28 cellular contexts compared by ENCODE assay signal in genomic region chr7:129266181-129266580, GRCh38. TPM values are rescaled to one million over a fixed set of nuclear protein-coding genes. Genes with fewer than 3 reads are reported as not detected.
A peak's percentile ranks its signal among the peaks of the same experiment; 100 is the strongest.
DNase-seq lines count a peak whose midpoint lies in the region; ATAC-seq and TF ChIP-seq lines count a peak whose summit lies in the region.
"Had no signal": no experiment of that assay in that cellular context is flagged by ENCODE, and none has a peak within 500 bp of the region (broad histone marks: within the 10 kb centered on the region; RNA-seq: fewer than 3 reads in every experiment).

No MANE protein-coding gene starts in this region.

- H3K4me1 ChIP-seq in PC-9 (replicated peaks; ENCODE audit: insufficient read depth), result peaks cover 19% of the 10 kb centered on the region
- no peaks in the 10 kb centered on the region for H3K4me1 ChIP-seq in colonic mucosa
- no peaks in the 10 kb centered on the region for H3K4me1 ChIP-seq in mucosa of descending colon (ENCODE audit: low read depth)

- H3K79me2 ChIP-seq in PC-9 (ENCODE audit: low read depth), result no peaks in the 10 kb centered on the region

- 0 out of 2 replicates have a peak overlapping the region, but pooled peaks have one; percentile 14 for H3K27ac ChIP-seq in PC-9
- no peak overlapping the region for H3K27ac ChIP-seq in colonic mucosa
- H3K27ac ChIP-seq: SK-N-MC had no signal

- ATAC-seq in mucosa of descending colon (peak; percentile 81), GM19452 (IDR thresholded peaks at IDR 0.05; ENCODE audit: unreplicated experiment) (no peak)
- ATAC-seq in activated CD8-positive, alpha-beta T cell treated with anti-CD3 and anti-CD28 coated beads for 36 hours, result no peak
- ATAC-seq: GM12878, GM23338, HepG2 had no signal

- H3K27me3 Mint-ChIP-seq in Calu3 (ENCODE audit: unreplicated experiment), result no peaks in the 10 kb centered on the region
- H3K27me3 Mint-ChIP-seq in activated CD8-positive, alpha-beta T cell treated with anti-CD3 and anti-CD28 coated beads for 36 hours, result no peaks in the 10 kb centered on the region
- H3K27me3 Mint-ChIP-seq: CD4-positive, alpha-beta memory T cell had no signal

- BruUV-seq in Calu3 (replicated peaks; lab: Mats Ljungman, UMichigan), result no TSS peak
- no TSS peak for BruUV-seq in PC-9 (replicated peaks; lab: Mats Ljungman, UMichigan)

- no peaks in the 10 kb centered on the region for H3K9me2 ChIP-seq in PC-9 (ENCODE audit: insufficient read depth)

- H3K36me3 ChIP-seq in PC-9 (ENCODE audit: low read depth) (no peaks in the 10 kb centered on the region), colonic mucosa (no peaks in the 10 kb centered on the region), mucosa of descending colon (ENCODE audit: low read depth) (no peaks in the 10 kb centered on the region)

- POLR2A ChIA-PET in PC-9 (lab: Charles Lee; ENCODE audit: unreplicated experiment), result no interaction called here
- POLR2A ChIA-PET in activated CD8-positive, alpha-beta T cell treated with anti-CD3 and anti-CD28 coated beads for 36 hours (lab: Charles Lee), result no interaction called here

- H3K4me1 Mint-ChIP-seq in Calu3 (ENCODE audit: low read depth, unreplicated experiment), result no peaks in the 10 kb centered on the region
- H3K4me1 Mint-ChIP-seq in activated CD8-positive, alpha-beta T cell treated with anti-CD3 and anti-CD28 coated beads for 36 hours (ENCODE audit: low read depth), result peaks cover 9% of the 10 kb centered on the region

- H3K4me3 ChIP-seq in PC-9 (no peak overlapping the region), colonic mucosa (no peak overlapping the region), mucosa of descending colon (no peak overlapping the region)
- H3K4me3 ChIP-seq: GM12878, GM23338, SK-N-MC had no signal

- intact Hi-C loops in Calu3 (cut with micrococcal nuclease; ENCODE audit: unreplicated experiment), result no loop called here
- intact Hi-C loops in PC-9 (cut with micrococcal nuclease; ENCODE audit: unreplicated experiment), result no loop called here
- intact Hi-C loops in colonic mucosa (cut with DNase I), result no loop called here
- intact Hi-C loops in mucosa of descending colon (cut with DNase I, micrococcal nuclease), result no loop called here
- intact Hi-C loops in activated CD8-positive, alpha-beta T cell treated with anti-CD3 and anti-CD28 coated beads for 36 hours (cut with micrococcal nuclease), result no loop called here

- no peak overlapping the region for H3K9ac ChIP-seq in colonic mucosa (ENCODE audit: low read depth in 2 of 2, low read length in 2 of 2)

- no peaks in the 10 kb centered on the region for H3K27me3 ChIP-seq in PC-9 (ENCODE audit: insufficient read depth, low read depth)
- no peaks in the 10 kb centered on the region for H3K27me3 ChIP-seq in colonic mucosa

- no peak overlapping the region for H3K27ac Mint-ChIP-seq in Calu3 (ENCODE audit: unreplicated experiment)
- H3K27ac Mint-ChIP-seq in activated CD8-positive, alpha-beta T cell treated with anti-CD3 and anti-CD28 coated beads for 36 hours, result no peak overlapping the region
- H3K27ac Mint-ChIP-seq: GM23338, H9, HFFc6 had no signal

- no peaks in the 10 kb centered on the region for H4K20me1 ChIP-seq in PC-9 (ENCODE audit: insufficient read depth)

- no peaks in the 10 kb centered on the region for H3K36me3 Mint-ChIP-seq in Calu3 (ENCODE audit: insufficient read depth, unreplicated experiment)
- H3K36me3 Mint-ChIP-seq in activated CD8-positive, alpha-beta T cell treated with anti-CD3 and anti-CD28 coated beads for 36 hours (ENCODE audit: low read depth), result no peaks in the 10 kb centered on the region
- H3K36me3 Mint-ChIP-seq: CD4-positive, alpha-beta memory T cell had no signal

- no peak overlapping the region for H2AFZ ChIP-seq in PC-9
- H2AFZ ChIP-seq: GM23338 had no signal

- no peak for TF ChIP-seq CTCF in Calu3 (IDR thresholded peaks at IDR 0.05; ENCODE audit: unreplicated experiment)
- TF ChIP-seq CTCF in PC-9 (conservative IDR thresholded peaks at IDR 0.05), result no peak
- TF ChIP-seq CTCF in colonic mucosa (IDR thresholded peaks at IDR 0.05), result no peak
- TF ChIP-seq CTCF in mucosa of descending colon (IDR thresholded peaks at IDR 0.05), result no peak
- no peak for TF ChIP-seq CTCF in activated CD8-positive, alpha-beta T cell treated with anti-CD3 and anti-CD28 coated beads for 36 hours (IDR thresholded peaks at IDR 0.05)

- H3K9me3 ChIP-seq in PC-9 (ENCODE audit: insufficient read depth, low read depth) (no peaks in the 10 kb centered on the region), colonic mucosa (no peaks in the 10 kb centered on the region), mucosa of descending colon (no peaks in the 10 kb centered on the region)

- CTCF ChIA-PET in Calu3 (lab: Charles Lee), result no interaction called here
- CTCF ChIA-PET in PC-9 (lab: Charles Lee), result interaction anchor here (0.7 kb wide), 1 partner anchor 147 kb away, joined by 5 read pairs; no protein-coding TSS in a partner anchor
- CTCF ChIA-PET in activated CD8-positive, alpha-beta T cell treated with anti-CD3 and anti-CD28 coated beads for 36 hours (lab: Charles Lee), result no interaction called here

- peaks cover 9% of the 10 kb centered on the region for H3F3A ChIP-seq in PC-9 (ENCODE audit: insufficient read depth, low read depth)

- peak overlapping the region; percentile 39 for H3K4me2 ChIP-seq in PC-9
- H3K4me2 ChIP-seq: GM23338 had no signal

- H3K4me3 Mint-ChIP-seq in Calu3 (ENCODE audit: low read depth, unreplicated experiment), result no peak overlapping the region
- no peak overlapping the region for H3K4me3 Mint-ChIP-seq in activated CD8-positive, alpha-beta T cell treated with anti-CD3 and anti-CD28 coated beads for 36 hours
- H3K4me3 Mint-ChIP-seq: CD4-positive, alpha-beta memory T cell; GM23338; H9; HFFc6 had no signal

- DNase-seq in Calu3, result peak; percentile 32
- DNase-seq in PC-9, result peak; percentile 36 to 69
- peak; percentile 37 for DNase-seq in colonic mucosa
- peak in 2 of 3 donors; percentile 41 to 51 for DNase-seq in mucosa of descending colon
- no peak for DNase-seq in activated CD8-positive, alpha-beta T cell treated with anti-CD3 and anti-CD28 coated beads for 36 hours
- no peak for DNase-seq in activated CD4-positive, alpha-beta T cell treated with anti-CD3 and anti-CD28 coated beads for 4 hours
- DNase-seq in NOMO-1 treated with DMSO at 0.1 percent for 48 hours (lab: John Stamatoyannopoulos, UW; ENCODE audit: unreplicated experiment), result no peak
- DNase-seq: C1 segment of cervical spinal cord; CD4-positive, alpha-beta memory T cell; COR-L47; GDM1; H9; HFFc6; Karpas-422; MV-4-11; NCI-H1105; NCI-H1436 treated with DMSO at 0.1 percent for 48 hours; NCI-H1930; NCI-H2107; NCI-H524; NCI-H774; RPMI8226; SHP77 had no signal

- no peaks in the 10 kb centered on the region for H3K9me3 Mint-ChIP-seq in Calu3 (ENCODE audit: low read depth, unreplicated experiment)
- no peaks in the 10 kb centered on the region for H3K9me3 Mint-ChIP-seq in activated CD8-positive, alpha-beta T cell treated with anti-CD3 and anti-CD28 coated beads for 36 hours
- H3K9me3 Mint-ChIP-seq: CD4-positive, alpha-beta memory T cell; GM23338; H9; HFFc6 had no signal

RNA-seq across cellular contexts. Expression of gene AHCYL2, which starts 41.4 kb away (rescaled TPM):
- total RNA-seq in Calu3 (2022) (54.6 and 66.4 TPM in 2 replicates), PC-9 (2021) (15.7 and 16.2 TPM in 2 replicates), colonic mucosa (100 to 1,000 TPM; 262 to 397 TPM), mucosa of descending colon (100 to 1,000 TPM; 215 to 717 (median 467) TPM)
- total RNA-seq in activated CD8-positive, alpha-beta T cell treated with anti-CD3 and anti-CD28 coated beads for 36 hours, result 1 to 10 TPM; 8.1 to 9.6 TPM

Comparison
In these comparisons a context has a peak if more than half of its experiments do, and no peak if none do; other contexts are left out.
1. DNase-seq: peak in Calu3 (single experiment), PC-9 (2 of 2), colonic mucosa (single experiment) and mucosa of descending colon (2 of 3); none in activated CD8-positive, alpha-beta T cell treated with anti-CD3 and anti-CD28 coated beads for 36 hours (single experiment), activated CD4-positive, alpha-beta T cell treated with anti-CD3 and anti-CD28 coated beads for 4 hours (0 of 2) and NOMO-1 treated with DMSO at 0.1 percent for 48 hours (single experiment).